16 cellular contexts compared by ENCODE assay signal in genomic region chr3:175655366-175655765, GRCh38.
"Had no signal": no experiment of that assay in that cellular context is flagged by ENCODE, and none has a peak within 500 bp of the region (broad histone marks: within the 10 kb centered on the region; RNA-seq: fewer than 3 reads in every experiment).

No MANE protein-coding gene starts in this region.

- H3K4me3 ChIP-seq: colonic mucosa, left ventricle myocardium inferior, spleen, transverse colon had no signal

- ATAC-seq: activated CD4-positive, CD25-positive, alpha-beta regulatory T cell treated with anti-CD3 and anti-CD28 coated beads, Interleukin-2, amount 50 U/mL, for 24 hours; right cardiac atrium had no signal

- DNase-seq: activated CD4-positive, alpha-beta T cell treated with anti-CD3 and anti-CD28 coated beads for 48 hours; activated CD4-positive, alpha-beta T cell treated with anti-CD3 and anti-CD28 coated beads, Interleukin-2, amount 50 U/mL, for 48 hours; activated CD8-positive, alpha-beta memory T cell treated with anti-CD3 and anti-CD28 coated beads for 24 hours; activated gamma-delta T cell; activated naive CD4-positive, alpha-beta T cell treated with anti-CD3 and anti-CD28 coated beads, Interleukin-2, amount 50 U/mL, for 16 hours; colonic mucosa; effector memory CD4-positive, alpha-beta T cell; left ventricle myocardium inferior; posterior cingulate gyrus; right cardiac atrium; spleen; stimulated activated CD4-positive, alpha-beta T cell treated with anti-CD3 and anti-CD28 coated beads, Interleukin-2, amount 100 ng/mL, for 48 hours; stimulated activated naive CD4-positive, alpha-beta T cell treated with Interleukin-2 at 50 U/mL for 16 hours; T-helper 9 cell; transverse colon had no signal
